Comparison of ENCODE assay signal across 1 cellular context in the genomic region with DNA sequence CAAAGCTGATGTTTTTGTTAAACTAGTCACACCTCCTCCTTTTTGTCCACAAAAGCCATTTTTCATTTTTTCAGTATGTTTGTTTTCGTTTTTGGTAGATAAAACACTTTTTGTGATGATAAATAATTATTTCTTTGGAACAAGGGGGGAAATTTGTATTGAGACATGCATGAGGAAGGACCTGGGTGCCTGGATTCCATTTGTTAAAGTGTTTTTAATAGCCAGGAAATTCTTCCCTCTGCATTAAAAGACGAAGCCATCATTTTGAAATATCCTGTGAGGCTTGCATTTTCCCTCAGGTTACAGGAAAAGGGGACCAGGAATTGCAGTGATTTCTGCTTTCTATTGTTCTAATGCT.
TF ChIP-seq lines count a peak whose summit lies in the region.

No MANE protein-coding gene starts in this region.

TF ChIP-seq in endothelial cell of umbilical vein, 7 proteins besides CTCF, POLR2A, EP300 and RAD21 (continued from another document):
- TF ChIP-seq JUN (IDR thresholded peaks at IDR 0.05; ENCODE audit: borderline replicate concordance, insufficient read depth, insufficient read length, low read depth) (no peak), MAX (IDR thresholded peaks at IDR 0.05; ENCODE audit: insufficient read depth, insufficient read length) (no peak)
